8 cellular contexts compared by ENCODE assay signal in genomic region chr19:14440049-14440448, GRCh38. TPM values are rescaled to one million over a fixed set of nuclear protein-coding genes. Genes with fewer than 3 reads are reported as not detected.
A peak's percentile ranks its signal among the peaks of the same experiment; 100 is the strongest.
DNase-seq lines count a peak whose midpoint lies in the region.

No MANE protein-coding gene starts in this region.

- H3K9me3 ChIP-seq in KOPT-K1 (ENCODE audit: insufficient read depth, low read length, poor library complexity, severe bottlenecking) = no peaks in the 10 kb centered on the region

- H3K36me3 ChIP-seq in KOPT-K1 (ENCODE audit: insufficient read depth, low read length) = peaks cover 48% of the 10 kb centered on the region

- H3K27ac ChIP-seq in KOPT-K1 (ENCODE audit: low read depth, low read length, poor library complexity, severe bottlenecking) = peak overlapping the region; percentile 91

- intact Hi-C loops in head of caudate nucleus (cut with DNase I) = no loop called here

- peak; percentile 91 for DNase-seq in SIG-M5 treated with dmso at 0.1 percent for 504 hours (lab: John Stamatoyannopoulos, UW; ENCODE audit: unreplicated experiment)
- DNase-seq in SIG-M5 (lab: John Stamatoyannopoulos, UW) = no peak
- DNase-seq in activated CD8-positive, alpha-beta memory T cell treated with anti-CD3 and anti-CD28 coated beads, Interleukin-2, amount 50 U/mL, for 4 hours = peak; percentile 70
- peak in 35 of 42 donors; percentile 28 to 77 (median 56) for DNase-seq in head of caudate nucleus
- peak; percentile 88 for DNase-seq in stimulated activated CD4-positive, alpha-beta T cell treated with anti-CD3 and anti-CD28 coated beads, Interleukin-15, amount 100 ng/mL, for 24 hours
- DNase-seq in RKO (ENCODE audit: low spot score) = no peak
- no peak for DNase-seq in SK-N-DZ (ENCODE audit: low spot score)

RNA-seq across cellular contexts. Expression of gene PKN1, which starts 6.9 kb away (rescaled TPM):
- polyA plus RNA-seq in SK-N-DZ (2014; cell fraction: cytosol; rRNA removed) = 54.2 and 66.3 TPM in 2 replicates
- 72.5 and 88.8 TPM in 2 replicates for polyA plus RNA-seq in SK-N-DZ (2014; cell fraction: nucleus; rRNA removed)

RNA-seq across cellular contexts. Expression of gene DDX39A, which starts 20.9 kb away (rescaled TPM):
- 135 and 143 TPM in 2 replicates for polyA plus RNA-seq in SK-N-DZ (2014; cell fraction: cytosol; rRNA removed)
- polyA plus RNA-seq in SK-N-DZ (2014; cell fraction: nucleus; rRNA removed) = 628 and 731 TPM in 2 replicates

RNA-seq across cellular contexts. Expression of gene PTGER1, which starts 35.1 kb away (rescaled TPM):
- polyA plus RNA-seq in SK-N-DZ (2014; cell fraction: cytosol; rRNA removed) = 2.9 and 4.9 TPM in 2 replicates
- polyA plus RNA-seq in SK-N-DZ (2014; cell fraction: nucleus; rRNA removed) = 0.58 and 2.3 TPM in 2 replicates

RNA-seq across cellular contexts. Expression of gene GIPC1, which starts 55.9 kb away (rescaled TPM):
- polyA plus RNA-seq in SK-N-DZ (2014; cell fraction: cytosol; rRNA removed) = 79.6 and 103 TPM in 2 replicates
- polyA plus RNA-seq in SK-N-DZ (2014; cell fraction: nucleus; rRNA removed) = 63.3 and 63.9 TPM in 2 replicates

RNA-seq across cellular contexts. Expression of gene ADGRE5, which starts 58.8 kb away (rescaled TPM):
- not detected in 2 replicates for polyA plus RNA-seq in SK-N-DZ (2014; cell fraction: cytosol; rRNA removed)
- 0.24 and 0.45 TPM in 2 replicates for polyA plus RNA-seq in SK-N-DZ (2014; cell fraction: nucleus; rRNA removed)

Comparison
In these comparisons a context has a peak if more than half of its experiments do, and no peak if none do; other contexts are left out.
1. DNase-seq: peak in SIG-M5 treated with dmso at 0.1 percent for 504 hours (single experiment), activated CD8-positive, alpha-beta memory T cell treated with anti-CD3 and anti-CD28 coated beads, Interleukin-2, amount 50 U/mL, for 4 hours (single experiment), head of caudate nucleus (35 of 42) and stimulated activated CD4-positive, alpha-beta T cell treated with anti-CD3 and anti-CD28 coated beads, Interleukin-15, amount 100 ng/mL, for 24 hours (single experiment); none in SIG-M5 (single experiment), RKO (single experiment) and SK-N-DZ (single experiment).